In genomic region chr17:12744298-12744697, GRCh38 we compare ENCODE assay signal across 1 cellular context.
TF ChIP-seq lines count a peak whose summit lies in the region.

No MANE protein-coding gene starts in this region.

TF ChIP-seq in HepG2, 621 proteins besides CTCF, POLR2A, EP300 and RAD21:
- TF ChIP-seq TBP (CRISPR knock-in tag; IDR thresholded peaks at IDR 0.05): no peak
